In genomic region chr4:153113061-153113837, GRCh38 we compare ENCODE assay signal across 1 cellular context.
TF ChIP-seq lines count a peak whose summit lies in the region.

No MANE protein-coding gene starts in this region.

TF ChIP-seq in HepG2, 621 proteins besides CTCF, POLR2A, EP300 and RAD21 (continued from another document):
- TF ChIP-seq HMG20A (CRISPR knock-in tag; IDR thresholded peaks at IDR 0.05; ENCODE audit: borderline replicate concordance) = no peak
- TF ChIP-seq PCBP1 (IDR thresholded peaks at IDR 0.05; ENCODE audit: borderline replicate concordance, low read depth, low read length) = no peak
- TF ChIP-seq GMEB2 (CRISPR knock-in tag; IDR thresholded peaks at IDR 0.05; ENCODE audit: low read depth) = no peak
- TF ChIP-seq HOMEZ (CRISPR knock-in tag; IDR thresholded peaks at IDR 0.05; ENCODE audit: low read depth) = no peak
- no peak for TF ChIP-seq ZNF761 (CRISPR knock-in tag; conservative IDR thresholded peaks at IDR 0.05)
- TF ChIP-seq ZNF557 (CRISPR knock-in tag; IDR thresholded peaks at IDR 0.05) = no peak
- no peak for TF ChIP-seq RARG (CRISPR knock-in tag; IDR thresholded peaks at IDR 0.05; ENCODE audit: low read depth)
- TF ChIP-seq SP4 (CRISPR knock-in tag; IDR thresholded peaks at IDR 0.05) = no peak
